1 cellular context compared by ENCODE assay signal in genomic region chrX:119411959-119412358, GRCh38.
TF ChIP-seq lines count a peak whose summit lies in the region.

No MANE protein-coding gene starts in this region.

TF ChIP-seq in K562, 482 proteins besides CTCF, POLR2A, EP300 and RAD21 (continued from another document):
- peak; percentile 62 for TF ChIP-seq TEAD4 (IDR thresholded peaks at IDR 0.05; ENCODE audit: low read length)
- no peak for TF ChIP-seq TEAD4 (CRISPR knock-in tag; IDR thresholded peaks at IDR 0.05; ENCODE audit: borderline replicate concordance)
